ENCODE assay signal across 27 cellular contexts in genomic region chr4:39061450-39061849, GRCh38. TPM values are rescaled to one million over a fixed set of nuclear protein-coding genes. Genes with fewer than 3 reads are reported as not detected.
DNase-seq lines count a peak whose midpoint lies in the region; ATAC-seq, FAIRE-seq and TF ChIP-seq lines count a peak whose summit lies in the region.
"Had no signal": no experiment of that assay in that cellular context is flagged by ENCODE, and none has a peak within 500 bp of the region (broad histone marks: within the 10 kb centered on the region; RNA-seq: fewer than 3 reads in every experiment).

No MANE protein-coding gene starts in this region.

- peaks cover 24% of the 10 kb centered on the region for H3K79me2 ChIP-seq in GM12878 (ENCODE audit: control insufficient read depth, insufficient read depth, low read length)

- peak; percentile 57 for ATAC-seq in GM12878
- ATAC-seq in GM21515 (IDR thresholded peaks at IDR 0.05; ENCODE audit: unreplicated experiment), result no peak
- no peak for ATAC-seq in left ventricle myocardium superior
- ATAC-seq: activated CD8-positive, alpha-beta memory T cell treated with anti-CD3 and anti-CD28 coated beads, Interleukin-2, amount 10 ng/mL, durations not matched to agents 7 days and 5 days; stimulated activated memory B cell treated with anti-CD40 and anti-IgM and Interleukin-4, amounts not matched to agents 10 μg/mL and 1 μg/mL and 100 μg/mL, for 72 hours had no signal

- no peak for DNase-seq in D721Med (ENCODE audit: insufficient read length, low spot score)
- DNase-seq in LNCaP clone FGC (ENCODE audit: low read depth), result no peak
- no peak for DNase-seq in GM12878 (ENCODE audit: low read depth, low spot score)
- DNase-seq in medulla oblongata (ENCODE audit: extremely low spot score), result peak; percentile 39
- no peak for DNase-seq in thyroid gland
- no peak for DNase-seq in left ventricle myocardium superior
- DNase-seq in CD4-positive, alpha-beta memory T cell, result no peak
- DNase-seq: ACHN; activated CD4-positive, alpha-beta T cell treated with anti-CD3 and anti-CD28 coated beads, Interleukin-2, amount 50 U/mL, for 1 hour; activated CD8-positive, alpha-beta memory T cell treated with anti-CD3 and anti-CD28 coated beads, Interleukin-2, amount 10 ng/mL, durations not matched to agents 7 days and 5 days; activated naive CD4-positive, alpha-beta T cell treated with anti-CD3 and anti-CD28 coated beads, Interleukin-2, amount 10 ng/mL, durations not matched to agents 7 days and 5 days; amniotic stem cell; cortex of kidney; EL; GOT3; Karpas-422; naive B cell; NCI-H1694 treated with DMSO at 0.1 percent for 48 hours; NCI-H526 treated with DMSO at 0.1 percent for 48 hours; spleen; stimulated activated CD4-positive, alpha-beta T cell treated with anti-CD3 and anti-CD28 coated beads, Interleukin-4, amount 100 ng/mL, for 1 hour had no signal

- peaks cover 4 to 6% of the 10 kb centered on the region in 2 donors for H3K36me3 Mint-ChIP-seq in CD4-positive, alpha-beta memory T cell

- H3K4me2 ChIP-seq in GM12878 (ENCODE audit: control insufficient read depth, insufficient read depth), result no peak overlapping the region

- RAD21 ChIA-PET in GM12878 (lab: Charles Lee; ENCODE audit: unreplicated experiment), result interaction anchor here (0.6 to 1.5 kb wide), 2 partner anchors 16 to 74 kb away, joined by 3 read pairs; no protein-coding TSS in a partner anchor

- peaks cover 9% of the 10 kb centered on the region for H3K4me1 ChIP-seq in GM12878 (ENCODE audit: control insufficient read depth, insufficient read depth, low read length)
- H3K4me1 ChIP-seq in thyroid gland, result no peaks in the 10 kb centered on the region
- H3K4me1 ChIP-seq in CD4-positive, alpha-beta memory T cell (ENCODE audit: insufficient read depth, low read length), result peaks cover 18% of the 10 kb centered on the region

- H3K4me3 Mint-ChIP-seq in CD4-positive, alpha-beta memory T cell, result no peak overlapping the region
- H3K4me3 Mint-ChIP-seq: activated CD8-positive, alpha-beta memory T cell treated with anti-CD3 and anti-CD28 coated beads, Interleukin-2, amount 10 ng/mL, durations not matched to agents 7 days and 5 days; activated naive CD4-positive, alpha-beta T cell treated with anti-CD3 and anti-CD28 coated beads, Interleukin-2, amount 10 ng/mL, durations not matched to agents 7 days and 5 days; stimulated activated memory B cell treated with anti-CD40 and anti-IgM and Interleukin-4, amounts not matched to agents 10 μg/mL and 1 μg/mL and 100 μg/mL, for 72 hours had no signal

- H3K36me3 ChIP-seq in GM12878 (ENCODE audit: control insufficient read depth in 2 of 2, insufficient read depth in 2 of 2, low read length in 1 of 2) (no peaks in the 10 kb centered on the region), thyroid gland (no peaks in the 10 kb centered on the region)
- no peaks in the 10 kb centered on the region for H3K36me3 ChIP-seq in CD4-positive, alpha-beta memory T cell (ENCODE audit: insufficient read depth, low read length)
- H3K36me3 ChIP-seq: BLaER1 treated with 17β-estradiol and CSF1 and Interleukin-3, amounts not matched to agents 10 nM and 100 nM; spleen had no signal

- CTCF ChIA-PET in GM12878 (lab: Yijun Ruan, JAX), result interaction anchor here (0.8 to 1.8 kb wide), 4 partner anchors 9 to 74 kb away, joined by 3 to 12 read pairs (median 4); no protein-coding TSS in a partner anchor
- CTCF ChIA-PET in CD4-positive, alpha-beta memory T cell (lab: Charles Lee; ENCODE audit: partially characterized antibody), result interaction anchor here (1.5 kb wide), 1 partner anchor 10 kb away, joined by 6 read pairs; no protein-coding TSS in a partner anchor

- H3K4me1 Mint-ChIP-seq in CD4-positive, alpha-beta memory T cell, result peaks cover 30 to 41% (median 32%) of the 10 kb centered on the region in 4 donors

- intact Hi-C loops in GM12878 (cut with micrococcal nuclease; ENCODE audit: unreplicated experiment) (no loop called here), thyroid gland (cut with DNase I) (no loop called here), left ventricle myocardium superior (cut with micrococcal nuclease) (no loop called here)
- intact Hi-C loops in CD4-positive, alpha-beta memory T cell (cut with micrococcal nuclease), result loop anchor here (2.0 kb wide), 1 partner anchor 17 kb away; no protein-coding TSS in a partner anchor

- H3K9me3 Mint-ChIP-seq in CD4-positive, alpha-beta memory T cell, result no peaks in the 10 kb centered on the region
- H3K9me3 Mint-ChIP-seq: activated naive CD4-positive, alpha-beta T cell treated with anti-CD3 and anti-CD28 coated beads, Interleukin-2, amount 10 ng/mL, durations not matched to agents 7 days and 5 days; naive B cell; stimulated activated memory B cell treated with anti-CD40 and anti-IgM and Interleukin-4, amounts not matched to agents 10 μg/mL and 1 μg/mL and 100 μg/mL, for 72 hours had no signal

- no peak for TF ChIP-seq POLR2A in GM12878 (IDR thresholded peaks at IDR 0.05; ENCODE audit: low read depth, low read length)
- TF ChIP-seq POLR2A in thyroid gland (IDR thresholded peaks at IDR 0.05), result no peak

- TF ChIP-seq EP300 in GM12878 (IDR thresholded peaks at IDR 0.05; ENCODE audit: borderline replicate concordance in 1 of 2, control insufficient read depth in 1 of 2, low read depth in 2 of 2, low read length in 2 of 2), result no peak

- TF ChIP-seq RAD21 in GM12878 (IDR thresholded peaks at IDR 0.05; ENCODE audit: insufficient read depth, low read depth, low read length), result no peak

- no peak overlapping the region for H3K27ac ChIP-seq in GM12878 (ENCODE audit: control insufficient read depth, insufficient read depth)
- no peak overlapping the region for H3K27ac ChIP-seq in thyroid gland
- no peak overlapping the region for H3K27ac ChIP-seq in CD4-positive, alpha-beta memory T cell (ENCODE audit: low read depth, low read length)
- H3K27ac ChIP-seq: BLaER1 treated with 17β-estradiol and CSF1 and Interleukin-3, amounts not matched to agents 10 nM and 100 nM; spleen; VCaP had no signal

- no peak overlapping the region for H2AFZ ChIP-seq in GM12878 (ENCODE audit: control insufficient read depth, low read depth, low read length)

- H4K20me1 ChIP-seq in GM12878 (ENCODE audit: control insufficient read depth, insufficient read depth), result no peaks in the 10 kb centered on the region

- SMC1A ChIA-PET in GM12878 (lab: Charles Lee; ENCODE audit: uncharacterized antibody, unreplicated experiment), result interaction anchor here (1.0 to 6.7 kb wide), 2 partner anchors 13 to 82 kb away, joined by 3 to 52 read pairs; no protein-coding TSS in a partner anchor

- BruUV-seq in GM12878 (replicated peaks; lab: Mats Ljungman, UMichigan), result no TSS peak

- 95% methylated on average over 1 of the region's 1 CpG for WGBS in GM12878 (ENCODE audit: insufficient coverage, insufficient replicate concordance, low lambda C conversion rate, missing lambda C conversion rate)
- WGBS in thyroid gland, 2 donors, result 94 to 100% methylated on average over 1 of the region's 1 CpG

- peak overlapping the region in 3 of 7 donors; percentile 27 to 61 (median 60) for H3K27ac Mint-ChIP-seq in CD4-positive, alpha-beta memory T cell
- H3K27ac Mint-ChIP-seq: activated CD8-positive, alpha-beta memory T cell treated with anti-CD3 and anti-CD28 coated beads, Interleukin-2, amount 10 ng/mL, durations not matched to agents 7 days and 5 days; activated naive CD4-positive, alpha-beta T cell treated with anti-CD3 and anti-CD28 coated beads, Interleukin-2, amount 10 ng/mL, durations not matched to agents 7 days and 5 days; stimulated activated memory B cell treated with anti-CD40 and anti-IgM and Interleukin-4, amounts not matched to agents 10 μg/mL and 1 μg/mL and 100 μg/mL, for 72 hours had no signal

- POLR2A ChIA-PET in GM12878 (lab: Charles Lee), result interaction anchor here (1.2 to 1.5 kb wide), 2 partner anchors 11 to 17 kb away, joined by 3 to 7 read pairs; no protein-coding TSS in a partner anchor
- POLR2A ChIA-PET in CD4-positive, alpha-beta memory T cell (lab: Charles Lee; ENCODE audit: partially characterized antibody), result interaction anchor here (4.4 kb wide), 1 partner anchor 16 kb away, joined by 22 read pairs; no protein-coding TSS in a partner anchor

- H3K4me3 ChIP-seq in LNCaP clone FGC (ENCODE audit: low read depth, low read length) (no peak overlapping the region), GM12878 (no peak overlapping the region), thyroid gland (replicated peaks in 1 of 3) (no peak overlapping the region)
- H3K4me3 ChIP-seq in CD4-positive, alpha-beta memory T cell (ENCODE audit: low read length in 2 of 2), result no peak overlapping the region
- H3K4me3 ChIP-seq: BLaER1 treated with 17β-estradiol and CSF1 and Interleukin-3, amounts not matched to agents 10 nM and 100 nM; spleen had no signal

- FAIRE-seq in D721Med (lab: Jason Lieb, UNC) (no peak), GM12878 (lab: Jason Lieb, UNC) (no peak)
- FAIRE-seq: endometrium had no signal

- H3K9ac ChIP-seq in GM12878 (ENCODE audit: control insufficient read depth, insufficient read depth, low read length), result no peak overlapping the region
- H3K9ac ChIP-seq: BLaER1 treated with 17β-estradiol and CSF1 and Interleukin-3, amounts not matched to agents 10 nM and 100 nM had no signal

- no peaks in the 10 kb centered on the region for H3K27me3 Mint-ChIP-seq in CD4-positive, alpha-beta memory T cell
- H3K27me3 Mint-ChIP-seq: activated CD8-positive, alpha-beta memory T cell treated with anti-CD3 and anti-CD28 coated beads, Interleukin-2, amount 10 ng/mL, durations not matched to agents 7 days and 5 days; activated naive CD4-positive, alpha-beta T cell treated with anti-CD3 and anti-CD28 coated beads, Interleukin-2, amount 10 ng/mL, durations not matched to agents 7 days and 5 days; naive B cell; stimulated activated memory B cell treated with anti-CD40 and anti-IgM and Interleukin-4, amounts not matched to agents 10 μg/mL and 1 μg/mL and 100 μg/mL, for 72 hours had no signal

- H3K27me3 ChIP-seq in GM12878 (replicated peaks in 1 of 2; ENCODE audit: control insufficient read depth in 2 of 2, insufficient read depth in 2 of 2, low read length in 1 of 2), result no peaks in the 10 kb centered on the region
- H3K27me3 ChIP-seq in thyroid gland, result no peaks in the 10 kb centered on the region
- no peaks in the 10 kb centered on the region for H3K27me3 ChIP-seq in CD4-positive, alpha-beta memory T cell (ENCODE audit: insufficient read depth, low read length)
- H3K27me3 ChIP-seq: BLaER1 treated with 17β-estradiol and CSF1 and Interleukin-3, amounts not matched to agents 10 nM and 100 nM; spleen had no signal

- in situ Hi-C loops in GM12878 (cut with MboI), result no loop called here

- no peaks in the 10 kb centered on the region for H3K9me3 ChIP-seq in GM12878 (replicated peaks; ENCODE audit: control insufficient read depth, insufficient read depth, low read length)
- no peaks in the 10 kb centered on the region for H3K9me3 ChIP-seq in thyroid gland
- H3K9me3 ChIP-seq in CD4-positive, alpha-beta memory T cell (ENCODE audit: control insufficient read depth in 1 of 2, low read length in 2 of 2), result no peaks in the 10 kb centered on the region
- H3K9me3 ChIP-seq: BLaER1 treated with 17β-estradiol and CSF1 and Interleukin-3, amounts not matched to agents 10 nM and 100 nM; spleen had no signal

- TF ChIP-seq CTCF in D721Med (IDR thresholded peaks at IDR 0.05; ENCODE audit: insufficient read depth, missing control alignments) (peak; percentile 6), LNCaP clone FGC (IDR thresholded peaks at IDR 0.05; ENCODE audit: control insufficient read depth, extremely low read depth, insufficient read depth) (peak; percentile 39), GM12878 (IDR thresholded peaks at IDR 0.05 in 2 of 3, conservative IDR thresholded peaks at IDR 0.05 in 1 of 3; ENCODE audit: control insufficient read depth in 2 of 3, extremely low read depth in 1 of 3, insufficient read depth in 1 of 3, low read depth in 3 of 3, low read length in 3 of 3) (peak in 2 of 3 experiments; percentile 19 to 22; a peak in 2 of 6 replicates), thyroid gland (IDR thresholded peaks at IDR 0.05) (no peak)

RNA-seq across cellular contexts. Expression of gene KLHL5, which starts 0.6 kb away (rescaled TPM):
- 37.6 and 40.5 TPM in 2 replicates for total RNA-seq in GM12878 (2013; cell fraction: nucleolus; rRNA removed)
- total RNA-seq in GM12878 (2014; rRNA removed), result 11.7 and 14.2 TPM in 2 replicates
- total RNA-seq in GM12878 (2014; rRNA removed; fragmentation: Illumina TruSeq; extraction: Trizol), result 19.5 and 21.6 TPM in 2 replicates
- 16.9 and 19.7 TPM in 2 replicates for total RNA-seq in GM12878 (2021)
- 7.5 TPM for polyA plus RNA-seq in GM12878 (2011; ENCODE audit: low read depth)
- 27.3 and 31.3 TPM in 2 replicates for polyA plus RNA-seq in GM12878 (2011; rRNA removed)
- 14.5 and 17.8 TPM in 2 replicates for polyA plus RNA-seq in GM12878 (2011; cell fraction: cytosol; rRNA removed)
- 15.9 and 21.8 TPM in 2 replicates for polyA plus RNA-seq in GM12878 (2011; cell fraction: nucleus; rRNA removed)
- 9.0 and 10.2 TPM in 2 replicates for polyA plus RNA-seq in GM12878 (2012)
- 15.7 and 20.2 TPM in 2 replicates for polyA plus RNA-seq in GM12878 (2014; fragmentation: Illumina TruSeq; extraction: Trizol)
- polyA plus RNA-seq in GM12878 (2014; fragmentation: Nextera tagmentation; extraction: Ambion mirVana), result 1 to 10 TPM; 4.7 to 7.4 TPM
- polyA plus RNA-seq in GM12878 (2014; rRNA removed), result 12.1 and 13.5 TPM in 2 replicates
- polyA plus RNA-seq in GM12878 (2016; fragmentation: Nextera tagmentation; extraction: Ambion mirVana), result 10 to 100 TPM in 1 of 2 experiments, 1 to 10 TPM in 1; 9.8 to 10.6 TPM
- 32.2 and 62.2 TPM in 2 replicates for polyA minus RNA-seq in GM12878 (2011; rRNA and poly(A)+ RNA removed)
- 12.7 and 13.5 TPM in 2 replicates for polyA minus RNA-seq in GM12878 (2011; cell fraction: cytosol; rRNA and poly(A)+ RNA removed)
- polyA minus RNA-seq in GM12878 (2011; cell fraction: nucleus; rRNA and poly(A)+ RNA removed), result 14.0 and 24.4 TPM in 2 replicates
- 10 to 100 TPM; 19.7 to 27.3 (median 24.7) TPM for total RNA-seq in thyroid gland
- 13.5 TPM for total RNA-seq in left ventricle myocardium superior
- total RNA-seq in CD4-positive, alpha-beta memory T cell, result 10 to 100 TPM; 37.6 to 38.4 TPM
- polyA plus RNA-seq in CD4-positive, alpha-beta memory T cell, result 10 to 100 TPM; 18.6 to 23.1 TPM

RNA-seq across cellular contexts. Expression of gene TMEM156, which starts 29.2 kb away (rescaled TPM):
- 68.8 and 85.3 TPM in 2 replicates for total RNA-seq in GM12878 (2013; cell fraction: nucleolus; rRNA removed)
- total RNA-seq in GM12878 (2014; rRNA removed), result 28.1 and 30.8 TPM in 2 replicates
- 43.3 and 46.2 TPM in 2 replicates for total RNA-seq in GM12878 (2014; rRNA removed; fragmentation: Illumina TruSeq; extraction: Trizol)
- total RNA-seq in GM12878 (2021), result 18.4 and 20.8 TPM in 2 replicates
- 17.0 TPM for polyA plus RNA-seq in GM12878 (2011; ENCODE audit: low read depth)
- 44.0 and 82.4 TPM in 2 replicates for polyA plus RNA-seq in GM12878 (2011; rRNA removed)
- 16.1 and 17.1 TPM in 2 replicates for polyA plus RNA-seq in GM12878 (2011; cell fraction: cytosol; rRNA removed)
- 11.4 and 12.4 TPM in 2 replicates for polyA plus RNA-seq in GM12878 (2011; cell fraction: nucleus; rRNA removed)
- 35.0 and 43.1 TPM in 2 replicates for polyA plus RNA-seq in GM12878 (2012)
- 48.3 and 67.7 TPM in 2 replicates for polyA plus RNA-seq in GM12878 (2014; fragmentation: Illumina TruSeq; extraction: Trizol)
- polyA plus RNA-seq in GM12878 (2014; fragmentation: Nextera tagmentation; extraction: Ambion mirVana), result 10 to 100 TPM; 35.0 to 36.2 TPM
- polyA plus RNA-seq in GM12878 (2014; rRNA removed), result 20.5 and 30.4 TPM in 2 replicates
- 10 to 100 TPM; 22.4 to 27.2 TPM for polyA plus RNA-seq in GM12878 (2016; fragmentation: Nextera tagmentation; extraction: Ambion mirVana)
- 13.0 and 25.5 TPM in 2 replicates for polyA minus RNA-seq in GM12878 (2011; rRNA and poly(A)+ RNA removed)
- 5.9 and 11.6 TPM in 2 replicates for polyA minus RNA-seq in GM12878 (2011; cell fraction: cytosol; rRNA and poly(A)+ RNA removed)
- 10.0 and 11.0 TPM in 2 replicates for polyA minus RNA-seq in GM12878 (2011; cell fraction: nucleus; rRNA and poly(A)+ RNA removed)
- under 1 TPM in 1 of 4 donors, not detected in 3; 0.33 TPM for total RNA-seq in thyroid gland
- total RNA-seq in left ventricle myocardium superior, result not detected
- total RNA-seq in CD4-positive, alpha-beta memory T cell, result 10 to 100 TPM; 16.8 to 19.3 TPM
- 10 to 100 TPM; 46.2 to 53.1 TPM for polyA plus RNA-seq in CD4-positive, alpha-beta memory T cell
- total RNA-seq: osteocyte had no signal

Comparison
In these comparisons a context has a peak if more than half of its experiments do, and no peak if none do; other contexts are left out.
1. CTCF ChIP-seq: peak in D721Med (single experiment), LNCaP clone FGC (single experiment) and GM12878 (2 of 3); none in thyroid gland (0 of 6).
2. RNA of gene TMEM156, which starts 29.2 kb away (total RNA-seq): 18.4 to 85.3 TPM in GM12878 and 16.8 to 19.3 TPM in CD4-positive, alpha-beta memory T cell; 0.33 TPM in thyroid gland and not detected in left ventricle myocardium superior (single experiment); every median in the first group is over 10 times any median in the second.